In the genomic region with DNA sequence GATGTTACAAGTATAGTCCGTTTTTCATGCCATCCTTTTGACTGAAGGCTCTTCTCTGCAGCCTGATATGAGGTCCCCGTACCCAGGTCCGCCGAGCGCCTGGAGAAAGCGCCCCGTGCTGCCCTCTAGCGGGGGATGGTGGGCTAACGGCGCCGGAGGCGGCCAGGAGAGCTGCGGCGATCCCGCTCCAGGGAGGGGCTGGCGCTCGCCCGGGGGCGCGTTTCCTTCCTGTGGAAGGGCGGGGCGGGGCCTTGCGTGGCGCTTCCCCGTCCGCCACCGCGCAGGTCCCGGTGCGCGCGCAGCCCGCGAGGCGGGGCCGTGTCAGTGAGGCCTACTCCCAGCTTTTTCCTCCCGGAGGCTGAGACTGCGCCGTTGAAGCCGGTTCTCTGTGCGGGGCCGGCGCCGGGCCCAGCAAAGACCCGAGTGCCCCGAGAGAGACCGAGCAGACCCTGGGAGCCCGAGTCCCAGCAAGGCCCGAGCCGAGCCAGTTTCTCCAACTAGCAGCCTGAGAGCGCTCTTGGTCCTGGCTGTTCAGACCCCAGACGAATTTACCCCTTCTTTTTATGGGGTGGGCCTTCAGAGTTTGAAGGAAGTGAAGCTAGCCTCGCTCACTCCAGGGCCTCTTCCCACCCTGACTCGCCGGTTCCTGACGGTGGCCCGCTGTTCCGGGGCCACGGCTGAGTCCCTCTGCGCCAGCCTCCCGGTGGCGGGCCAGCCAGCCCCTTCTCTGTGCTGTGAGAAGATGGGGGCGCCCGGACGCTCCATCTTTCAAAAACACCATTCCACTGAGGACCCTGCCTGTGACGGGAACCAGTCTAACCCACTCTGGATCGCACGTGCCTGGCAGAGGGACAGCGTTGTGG, we compare ENCODE assay signal across 8 cellular contexts. TPM values are rescaled to one million over a fixed set of nuclear protein-coding genes. Genes with fewer than 3 reads are reported as not detected.
DNase-seq lines count a peak whose midpoint lies in the region; ATAC-seq and TF ChIP-seq lines count a peak whose summit lies in the region.

No MANE protein-coding gene starts in this region.

- H3K79me2 ChIP-seq in DOHH2 (ENCODE audit: control insufficient read depth, low read length), result peaks cover 9% of the 10 kb centered on the region
- H3K79me2 ChIP-seq in fibroblast of lung (ENCODE audit: control insufficient read depth, insufficient read depth, low read length), result no peaks in the 10 kb centered on the region

- peak; percentile 94 for TF ChIP-seq CTCF in DOHH2 (IDR thresholded peaks at IDR 0.05; ENCODE audit: low read depth, low read length, poor library complexity, severe bottlenecking)
- TF ChIP-seq CTCF in Peyer's patch (IDR thresholded peaks at IDR 0.05), result peak; percentile 96 to 98 (median 98)
- TF ChIP-seq CTCF in fibroblast of lung (conservative IDR thresholded peaks at IDR 0.05 in 1 of 2, IDR thresholded peaks at IDR 0.05 in 1 of 2; ENCODE audit: low read depth in 1 of 2, low read length in 2 of 2), result peak; percentile 85 to 91

- peak; percentile 86 for ATAC-seq in GM21786 (IDR thresholded peaks at IDR 0.05; ENCODE audit: unreplicated experiment)
- peak; percentile 90 to 96 for ATAC-seq in naive thymus-derived CD8-positive, alpha-beta T cell

- H3K9me3 Mint-ChIP-seq in naive thymus-derived CD8-positive, alpha-beta T cell, result peaks cover 0 to 2% (median 0%) of the 10 kb centered on the region in 9 donors

- H3K4me1 Mint-ChIP-seq in naive thymus-derived CD8-positive, alpha-beta T cell, result peaks cover 15 to 32% (median 16%) of the 10 kb centered on the region in 4 donors

- H3K4me2 ChIP-seq in DOHH2 (ENCODE audit: low read length) (peak overlapping the region; percentile 84), fibroblast of lung (ENCODE audit: extremely low read depth, insufficient read depth, low read length) (peak overlapping the region; percentile 79)

- no peaks in the 10 kb centered on the region for H3K27me3 Mint-ChIP-seq in naive thymus-derived CD8-positive, alpha-beta T cell

- H4K20me1 ChIP-seq in DOHH2 (ENCODE audit: control insufficient read depth, insufficient read depth, low read depth, low read length), result no peaks in the 10 kb centered on the region
- no peaks in the 10 kb centered on the region for H4K20me1 ChIP-seq in fibroblast of lung (ENCODE audit: control insufficient read depth, extremely low read depth, insufficient read depth, low read length)

- no peaks in the 10 kb centered on the region for H3K9me2 ChIP-seq in DOHH2 (replicated peaks; ENCODE audit: control insufficient read depth, low read length)

- peaks cover 35% of the 10 kb centered on the region for H3K4me1 ChIP-seq in DOHH2 (ENCODE audit: control insufficient read depth, low read length)
- H3K4me1 ChIP-seq in Peyer's patch, result peaks cover 0 to 9% (median 3%) of the 10 kb centered on the region in 4 donors
- H3K4me1 ChIP-seq in fibroblast of lung (ENCODE audit: control insufficient read depth, extremely low read depth, insufficient read depth, low read length), result no peaks in the 10 kb centered on the region

- H3F3A ChIP-seq in DOHH2 (ENCODE audit: control insufficient read depth, insufficient read depth), result peaks cover 24% of the 10 kb centered on the region

- POLR2A ChIA-PET in naive thymus-derived CD8-positive, alpha-beta T cell (lab: Charles Lee), result interaction anchor here (0.5 to 3.0 kb wide), 27 partner anchors 9 to 897 kb away, joined by 3 to 48 read pairs (median 4); a partner anchor contains a TSS

- no peak overlapping the region for H2AFZ ChIP-seq in fibroblast of lung (ENCODE audit: low read length)

- no peaks in the 10 kb centered on the region for H3K27me3 ChIP-seq in DOHH2 (ENCODE audit: control insufficient read depth, low read length)
- no peaks in the 10 kb centered on the region for H3K27me3 ChIP-seq in Peyer's patch
- H3K27me3 ChIP-seq in fibroblast of lung (ENCODE audit: control insufficient read depth, insufficient read depth, low read length), result no peaks in the 10 kb centered on the region

- H3K36me3 ChIP-seq in DOHH2 (ENCODE audit: control insufficient read depth, low read length), result peaks cover 57% of the 10 kb centered on the region
- H3K36me3 ChIP-seq in KOPT-K1 (ENCODE audit: insufficient read depth, low read length), result peaks cover 34% of the 10 kb centered on the region
- H3K36me3 ChIP-seq in Peyer's patch, result peaks cover 0 to 35% (median 0%) of the 10 kb centered on the region in 3 donors
- H3K36me3 ChIP-seq in fibroblast of lung (ENCODE audit: control insufficient read depth, insufficient read depth, low read length), result peaks cover 14% of the 10 kb centered on the region

- DNase-seq in Peyer's patch (peak; percentile 96 to 100 (median 99)), fibroblast of lung (ENCODE audit: low read depth in 2 of 2) (peak; percentile 92 to 96)
- DNase-seq in activated T-helper 1 cell treated with anti-CD3 and anti-CD28 coated beads, Interleukin-2, amount 50 U/mL, for 16 hours (ENCODE audit: low read depth in 1 of 2, low spot score in 1 of 2), result peak; percentile 99
- peak; percentile 96 to 100 (median 98) for DNase-seq in naive thymus-derived CD8-positive, alpha-beta T cell
- peak; percentile 96 to 98 (median 97) for DNase-seq in stimulated activated naive CD4-positive, alpha-beta T cell (lab: John Stamatoyannopoulos, UW)

- peak; percentile 83 to 95 for TF ChIP-seq POLR2A in Peyer's patch (IDR thresholded peaks at IDR 0.05)

- peak overlapping the region; percentile 81 to 91 (median 88) for H3K4me3 Mint-ChIP-seq in naive thymus-derived CD8-positive, alpha-beta T cell

- peak overlapping the region; percentile 78 for H3K27ac ChIP-seq in DOHH2 (ENCODE audit: low read depth, low read length)
- peak overlapping the region; percentile 87 for H3K27ac ChIP-seq in KOPT-K1 (ENCODE audit: low read depth, low read length, poor library complexity, severe bottlenecking)
- H3K27ac ChIP-seq in Peyer's patch, result peak overlapping the region; percentile 91 to 94 (median 92)
- H3K27ac ChIP-seq in fibroblast of lung (ENCODE audit: insufficient read depth, low read length), result peak overlapping the region; percentile 89

- H3K36me3 Mint-ChIP-seq in naive thymus-derived CD8-positive, alpha-beta T cell, result peaks cover 5 to 37% (median 19%) of the 10 kb centered on the region in 3 donors

- peak overlapping the region; percentile 76 for H3K4me3 ChIP-seq in DOHH2 (ENCODE audit: low read length)
- peak overlapping the region; percentile 50 to 69 (median 56) for H3K4me3 ChIP-seq in Peyer's patch
- peak overlapping the region; percentile 48 to 80 (median 60) for H3K4me3 ChIP-seq in fibroblast of lung (replicated peaks in 1 of 4; ENCODE audit: control extremely low read depth in 1 of 4, insufficient read depth in 1 of 4, low read depth in 3 of 4, low read length in 4 of 4)

- peaks cover 17% of the 10 kb centered on the region for H3K9me3 ChIP-seq in DOHH2 (ENCODE audit: control insufficient read depth, insufficient read depth, low read length)
- peaks cover 10% of the 10 kb centered on the region for H3K9me3 ChIP-seq in KOPT-K1 (ENCODE audit: insufficient read depth, low read length, poor library complexity, severe bottlenecking)
- no peaks in the 10 kb centered on the region for H3K9me3 ChIP-seq in Peyer's patch
- H3K9me3 ChIP-seq in fibroblast of lung (ENCODE audit: control insufficient read depth, insufficient read depth, low read depth, low read length), result no peaks in the 10 kb centered on the region

- H3K27ac Mint-ChIP-seq in naive thymus-derived CD8-positive, alpha-beta T cell, result peak overlapping the region; percentile 92 to 99 (median 96)

- H3K9ac ChIP-seq in fibroblast of lung (ENCODE audit: insufficient read depth, low read length), result peak overlapping the region; percentile 89

RNA-seq across cellular contexts. Expression of a gene that starts 9.7 kb away (rescaled TPM):
- total RNA-seq in Peyer's patch (10 to 100 TPM; 12.3 to 26.4 (median 19.5) TPM), fibroblast of lung (12.1 and 13.4 TPM in 2 replicates)
- 9.2 and 9.5 TPM in 2 replicates for polyA plus RNA-seq in fibroblast of lung
- polyA plus RNA-seq in fibroblast of lung (2012), result 11.6 and 12.0 TPM in 2 replicates
- polyA minus RNA-seq in fibroblast of lung (ENCODE audit: low replicate concordance), result 8.4 and 15.7 TPM in 2 replicates
- 10 to 100 TPM; 35.2 to 35.5 TPM for total RNA-seq in naive thymus-derived CD8-positive, alpha-beta T cell
- polyA plus RNA-seq in naive thymus-derived CD8-positive, alpha-beta T cell, result 1 to 10 TPM in 2 of 3 donors, under 1 TPM in 1; 0.84 to 2.3 (median 1.3) TPM

Comparison
In these comparisons a context has a peak if more than half of its experiments do, and no peak if none do; other contexts are left out.
1. Peak in every context shown above with its lines: DNase-seq, ATAC-seq, H3K4me3 ChIP-seq and H3K27ac ChIP-seq.